Comparison of ENCODE assay signal across 1 cellular context in the genomic region with DNA sequence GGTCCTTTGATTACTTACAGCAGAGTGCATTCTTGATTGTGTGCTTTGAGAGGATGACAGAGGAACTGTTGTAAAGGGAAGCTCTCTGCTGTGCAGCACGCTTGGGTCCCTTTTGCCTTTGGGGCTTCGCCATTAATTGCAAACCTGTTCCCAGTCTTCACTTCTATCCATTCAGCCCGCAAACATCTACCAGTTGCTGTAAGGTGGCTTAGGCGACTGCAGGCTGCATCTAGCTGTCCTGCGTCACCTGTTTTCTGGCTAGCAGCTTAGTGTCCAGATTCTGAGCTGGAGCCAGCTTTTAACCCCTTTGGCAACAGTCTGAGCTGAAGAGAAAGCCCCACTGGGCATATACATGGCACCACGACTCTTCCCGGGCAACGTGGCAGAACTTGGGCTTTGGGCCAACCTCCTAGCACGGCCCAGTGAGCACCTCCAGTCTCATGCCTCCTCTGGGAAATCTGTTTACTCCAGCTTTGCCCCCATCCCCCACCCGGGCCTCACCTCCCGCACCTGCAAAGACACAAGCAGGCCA.
TF ChIP-seq lines count a peak whose summit lies in the region.

No MANE protein-coding gene starts in this region.

TF ChIP-seq in HepG2, 621 proteins besides CTCF, POLR2A, EP300 and RAD21 (continues in another document):
- TF ChIP-seq FOXP1 (IDR thresholded peaks at IDR 0.05) (no peak), FOXP1 (CRISPR knock-in tag; IDR thresholded peaks at IDR 0.05) (0 out of 2 replicates have a peak, but pooled peaks have one; percentile 23), NAIF1 (CRISPR knock-in tag; IDR thresholded peaks at IDR 0.05; ENCODE audit: borderline replicate concordance) (no peak; the same call in 1 of the 2 replicates), AGO2 (optimal IDR thresholded peaks at IDR 0.05; ENCODE audit: low read depth, low read length) (peak; percentile 67), PAF1 (CRISPR knock-in tag; IDR thresholded peaks at IDR 0.05) (peak; percentile 66; the same call in 1 of the 2 replicates), ZFP62 (CRISPR knock-in tag; IDR thresholded peaks at IDR 0.05) (no peak), FOXK1 (CRISPR knock-in tag; IDR thresholded peaks at IDR 0.05; ENCODE audit: borderline replicate concordance, low read depth) (no peak), ZFP90 (CRISPR knock-in tag; IDR thresholded peaks at IDR 0.05; ENCODE audit: borderline replicate concordance) (0 out of 2 replicates have a peak, but pooled peaks have one; percentile 31), ZNF770 (CRISPR knock-in tag; IDR thresholded peaks at IDR 0.05) (peak; percentile 37; the same call in 1 of the 2 replicates), ZNF441 (CRISPR knock-in tag; IDR thresholded peaks at IDR 0.05; ENCODE audit: borderline replicate concordance) (no peak), KDM2A (CRISPR knock-in tag; IDR thresholded peaks at IDR 0.05; ENCODE audit: borderline replicate concordance, low read depth) (peak; percentile 69; the same call in 1 of the 2 replicates), ZNF546 (CRISPR knock-in tag; conservative IDR thresholded peaks at IDR 0.05) (no peak), ZNF792 (CRISPR knock-in tag; IDR thresholded peaks at IDR 0.05) (peak; percentile 6; the same call in 1 of the 2 replicates), ZFP36 (IDR thresholded peaks at IDR 0.05; ENCODE audit: borderline replicate concordance, low read depth, low read length, partially characterized antibody) (no peak), GATAD1 (CRISPR knock-in tag; IDR thresholded peaks at IDR 0.05) (peak; percentile 15; the same call in 1 of the 2 replicates), THRA (CRISPR knock-in tag; IDR thresholded peaks at IDR 0.05; ENCODE audit: borderline replicate concordance) (no peak), TARDBP (CRISPR knock-in tag; IDR thresholded peaks at IDR 0.05) (no peak), ZSCAN31 (CRISPR knock-in tag; IDR thresholded peaks at IDR 0.05; ENCODE audit: low read depth) (no peak), ZNF136 (CRISPR knock-in tag; IDR thresholded peaks at IDR 0.05; ENCODE audit: low read depth) (no peak), MED13 (CRISPR knock-in tag; IDR thresholded peaks at IDR 0.05) (no peak), ZFX (CRISPR knock-in tag; IDR thresholded peaks at IDR 0.05; ENCODE audit: low read depth) (peak; percentile 49; the same call in 1 of the 2 replicates), ZNF670 (CRISPR knock-in tag; IDR thresholded peaks at IDR 0.05; ENCODE audit: borderline replicate concordance) (no peak), NCOA2 (CRISPR knock-in tag; IDR thresholded peaks at IDR 0.05) (no peak), NFYB (CRISPR knock-in tag; IDR thresholded peaks at IDR 0.05) (no peak), ATAD3A (CRISPR knock-in tag; IDR thresholded peaks at IDR 0.05) (no peak), NFIC (IDR thresholded peaks at IDR 0.05; ENCODE audit: low read length) (no peak), ZNF788 (CRISPR knock-in tag; IDR thresholded peaks at IDR 0.05; ENCODE audit: borderline replicate concordance) (no peak), SP2 (CRISPR knock-in tag; IDR thresholded peaks at IDR 0.05) (no peak), ZBTB38 (CRISPR knock-in tag; IDR thresholded peaks at IDR 0.05) (0 out of 2 replicates have a peak, but pooled peaks have one; percentile 15), POGZ (CRISPR knock-in tag; IDR thresholded peaks at IDR 0.05) (no peak), SPEN (CRISPR knock-in tag; IDR thresholded peaks at IDR 0.05; ENCODE audit: low read depth) (peak; percentile 56; the same call in 1 of the 2 replicates), PATZ1 (CRISPR knock-in tag; IDR thresholded peaks at IDR 0.05) (peak; percentile 35; the same call in 1 of the 2 replicates), ZNF605 (CRISPR knock-in tag; IDR thresholded peaks at IDR 0.05) (peak; percentile 90), SP4 (CRISPR knock-in tag; IDR thresholded peaks at IDR 0.05) (peak; percentile 56; the same call in 1 of the 2 replicates), ZNF547 (CRISPR knock-in tag; IDR thresholded peaks at IDR 0.05) (no peak), XRCC5 (optimal IDR thresholded peaks at IDR 0.05; ENCODE audit: low read length) (peak; percentile 24), TBX2 (CRISPR knock-in tag; IDR thresholded peaks at IDR 0.05; ENCODE audit: borderline replicate concordance) (peak; percentile 59; the same call in 1 of the 2 replicates), TRIM24 (CRISPR knock-in tag; IDR thresholded peaks at IDR 0.05) (0 out of 2 replicates have a peak, but pooled peaks have one; percentile 24)
- TF ChIP-seq, protein P1, sequence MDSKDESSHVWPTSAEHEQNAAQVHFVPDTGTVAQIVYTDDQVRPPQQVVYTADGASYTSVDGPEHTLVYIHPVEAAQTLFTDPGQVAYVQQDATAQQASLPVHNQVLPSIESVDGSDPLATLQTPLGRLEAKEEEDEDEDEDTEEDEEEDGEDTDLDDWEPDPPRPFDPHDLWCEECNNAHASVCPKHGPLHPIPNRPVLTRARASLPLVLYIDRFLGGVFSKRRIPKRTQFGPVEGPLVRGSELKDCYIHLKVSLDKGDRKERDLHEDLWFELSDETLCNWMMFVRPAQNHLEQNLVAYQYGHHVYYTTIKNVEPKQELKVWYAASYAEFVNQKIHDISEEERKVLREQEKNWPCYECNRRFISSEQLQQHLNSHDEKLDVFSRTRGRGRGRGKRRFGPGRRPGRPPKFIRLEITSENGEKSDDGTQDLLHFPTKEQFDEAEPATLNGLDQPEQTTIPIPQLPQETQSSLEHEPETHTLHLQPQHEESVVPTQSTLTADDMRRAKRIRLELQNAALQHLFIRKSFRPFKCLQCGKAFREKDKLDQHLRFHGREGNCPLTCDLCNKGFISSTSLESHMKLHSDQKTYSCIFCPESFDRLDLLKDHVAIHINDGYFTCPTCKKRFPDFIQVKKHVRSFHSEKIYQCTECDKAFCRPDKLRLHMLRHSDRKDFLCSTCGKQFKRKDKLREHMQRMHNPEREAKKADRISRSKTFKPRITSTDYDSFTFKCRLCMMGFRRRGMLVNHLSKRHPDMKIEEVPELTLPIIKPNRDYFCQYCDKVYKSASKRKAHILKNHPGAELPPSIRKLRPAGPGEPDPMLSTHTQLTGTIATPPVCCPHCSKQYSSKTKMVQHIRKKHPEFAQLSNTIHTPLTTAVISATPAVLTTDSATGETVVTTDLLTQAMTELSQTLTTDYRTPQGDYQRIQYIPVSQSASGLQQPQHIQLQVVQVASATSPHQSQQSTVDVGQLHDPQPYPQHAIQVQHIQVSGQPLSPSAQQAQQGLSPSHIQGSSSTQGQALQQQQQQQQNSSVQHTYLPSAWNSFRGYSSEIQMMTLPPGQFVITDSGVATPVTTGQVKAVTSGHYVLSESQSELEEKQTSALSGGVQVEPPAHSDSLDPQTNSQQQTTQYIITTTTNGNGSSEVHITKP (CRISPR knock-in tag; IDR thresholded peaks at IDR 0.05; ENCODE audit: low read depth) = no peak
- TF ChIP-seq, protein P2, sequence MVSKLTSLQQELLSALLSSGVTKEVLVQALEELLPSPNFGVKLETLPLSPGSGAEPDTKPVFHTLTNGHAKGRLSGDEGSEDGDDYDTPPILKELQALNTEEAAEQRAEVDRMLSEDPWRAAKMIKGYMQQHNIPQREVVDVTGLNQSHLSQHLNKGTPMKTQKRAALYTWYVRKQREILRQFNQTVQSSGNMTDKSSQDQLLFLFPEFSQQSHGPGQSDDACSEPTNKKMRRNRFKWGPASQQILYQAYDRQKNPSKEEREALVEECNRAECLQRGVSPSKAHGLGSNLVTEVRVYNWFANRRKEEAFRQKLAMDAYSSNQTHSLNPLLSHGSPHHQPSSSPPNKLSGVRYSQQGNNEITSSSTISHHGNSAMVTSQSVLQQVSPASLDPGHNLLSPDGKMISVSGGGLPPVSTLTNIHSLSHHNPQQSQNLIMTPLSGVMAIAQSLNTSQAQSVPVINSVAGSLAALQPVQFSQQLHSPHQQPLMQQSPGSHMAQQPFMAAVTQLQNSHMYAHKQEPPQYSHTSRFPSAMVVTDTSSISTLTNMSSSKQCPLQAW (CRISPR knock-in tag; IDR thresholded peaks at IDR 0.05) = peak; percentile 41; the same call in 1 of the 2 replicates
- TF ChIP-seq, protein P3, sequence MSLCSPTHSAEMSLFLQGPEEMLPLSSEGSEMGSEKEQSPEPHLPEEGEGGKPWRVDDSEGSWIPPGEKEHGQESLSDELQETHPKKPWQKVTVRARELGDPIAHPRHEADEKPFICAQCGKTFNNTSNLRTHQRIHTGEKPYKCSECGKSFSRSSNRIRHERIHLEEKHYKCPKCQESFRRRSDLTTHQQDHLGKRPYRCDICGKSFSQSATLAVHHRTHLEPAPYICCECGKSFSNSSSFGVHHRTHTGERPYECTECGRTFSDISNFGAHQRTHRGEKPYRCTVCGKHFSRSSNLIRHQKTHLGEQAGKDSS (CRISPR knock-in tag; IDR thresholded peaks at IDR 0.05; ENCODE audit: borderline replicate concordance, low read depth) = peak; percentile 55; the same call in 1 of the 2 replicates
- TF ChIP-seq, protein P4, sequence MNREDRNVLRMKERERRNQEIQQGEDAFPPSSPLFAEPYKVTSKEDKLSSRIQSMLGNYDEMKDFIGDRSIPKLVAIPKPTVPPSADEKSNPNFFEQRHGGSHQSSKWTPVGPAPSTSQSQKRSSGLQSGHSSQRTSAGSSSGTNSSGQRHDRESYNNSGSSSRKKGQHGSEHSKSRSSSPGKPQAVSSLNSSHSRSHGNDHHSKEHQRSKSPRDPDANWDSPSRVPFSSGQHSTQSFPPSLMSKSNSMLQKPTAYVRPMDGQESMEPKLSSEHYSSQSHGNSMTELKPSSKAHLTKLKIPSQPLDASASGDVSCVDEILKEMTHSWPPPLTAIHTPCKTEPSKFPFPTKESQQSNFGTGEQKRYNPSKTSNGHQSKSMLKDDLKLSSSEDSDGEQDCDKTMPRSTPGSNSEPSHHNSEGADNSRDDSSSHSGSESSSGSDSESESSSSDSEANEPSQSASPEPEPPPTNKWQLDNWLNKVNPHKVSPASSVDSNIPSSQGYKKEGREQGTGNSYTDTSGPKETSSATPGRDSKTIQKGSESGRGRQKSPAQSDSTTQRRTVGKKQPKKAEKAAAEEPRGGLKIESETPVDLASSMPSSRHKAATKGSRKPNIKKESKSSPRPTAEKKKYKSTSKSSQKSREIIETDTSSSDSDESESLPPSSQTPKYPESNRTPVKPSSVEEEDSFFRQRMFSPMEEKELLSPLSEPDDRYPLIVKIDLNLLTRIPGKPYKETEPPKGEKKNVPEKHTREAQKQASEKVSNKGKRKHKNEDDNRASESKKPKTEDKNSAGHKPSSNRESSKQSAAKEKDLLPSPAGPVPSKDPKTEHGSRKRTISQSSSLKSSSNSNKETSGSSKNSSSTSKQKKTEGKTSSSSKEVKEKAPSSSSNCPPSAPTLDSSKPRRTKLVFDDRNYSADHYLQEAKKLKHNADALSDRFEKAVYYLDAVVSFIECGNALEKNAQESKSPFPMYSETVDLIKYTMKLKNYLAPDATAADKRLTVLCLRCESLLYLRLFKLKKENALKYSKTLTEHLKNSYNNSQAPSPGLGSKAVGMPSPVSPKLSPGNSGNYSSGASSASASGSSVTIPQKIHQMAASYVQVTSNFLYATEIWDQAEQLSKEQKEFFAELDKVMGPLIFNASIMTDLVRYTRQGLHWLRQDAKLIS (CRISPR knock-in tag; IDR thresholded peaks at IDR 0.05) = no peak
- TF ChIP-seq, protein P5, sequence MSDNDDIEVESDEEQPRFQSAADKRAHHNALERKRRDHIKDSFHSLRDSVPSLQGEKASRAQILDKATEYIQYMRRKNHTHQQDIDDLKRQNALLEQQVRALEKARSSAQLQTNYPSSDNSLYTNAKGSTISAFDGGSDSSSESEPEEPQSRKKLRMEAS (IDR thresholded peaks at IDR 0.05) = peak; percentile 35
